In the genomic region with DNA sequence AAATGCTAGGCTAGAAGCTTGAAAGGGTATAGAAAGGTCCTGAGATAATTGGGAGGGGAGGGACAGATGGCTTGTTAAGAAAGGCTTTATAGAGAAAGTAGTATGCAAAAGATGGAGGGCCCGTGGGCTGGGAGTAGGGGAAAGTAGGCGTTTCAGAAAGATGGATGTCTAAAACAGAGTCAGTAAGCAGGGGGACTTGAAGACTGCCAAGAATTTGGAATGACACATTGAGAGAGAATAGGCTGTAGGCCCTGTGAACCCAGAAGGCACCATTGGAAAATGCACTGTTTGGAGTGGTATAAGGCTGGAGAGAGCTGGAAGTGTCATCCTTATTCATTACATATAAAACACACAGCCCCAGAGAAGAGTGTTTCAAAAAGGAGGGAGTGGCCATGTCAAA, we compare ENCODE assay signal across 8 cellular contexts. TPM values are rescaled to one million over a fixed set of nuclear protein-coding genes. Genes with fewer than 3 reads are reported as not detected.
DNase-seq lines count a peak whose midpoint lies in the region; ATAC-seq and TF ChIP-seq lines count a peak whose summit lies in the region.

No MANE protein-coding gene starts in this region.

- TF ChIP-seq CTCF in BJ (IDR thresholded peaks at IDR 0.05; ENCODE audit: insufficient read depth, low read depth, low read length) (no peak), GM13977 (IDR thresholded peaks at IDR 0.05; ENCODE audit: extremely low read depth, insufficient read depth, missing control alignments) (no peak)

- H3K36me3 ChIP-seq in BJ (ENCODE audit: control insufficient read depth, insufficient read depth, low read length): peaks cover 2% of the 10 kb centered on the region
- H3K36me3 ChIP-seq in skeletal muscle satellite cell (ENCODE audit: insufficient read depth, low read length): peaks cover 20% of the 10 kb centered on the region

- H3K27ac Mint-ChIP-seq in activated CD8-positive, alpha-beta T cell treated with anti-CD3 and anti-CD28 coated beads, Interleukin-2, amount 10 ng/mL, durations not matched to agents 7 days and 5 days: peak overlapping the region; percentile 100

- H3K9me3 ChIP-seq in skeletal muscle satellite cell (replicated peaks; ENCODE audit: low read length): no peaks in the 10 kb centered on the region

- H3K27me3 ChIP-seq in BJ (ENCODE audit: control insufficient read depth, insufficient read depth, low read length): no peaks in the 10 kb centered on the region
- no peaks in the 10 kb centered on the region for H3K27me3 ChIP-seq in skeletal muscle satellite cell (ENCODE audit: control insufficient read depth, insufficient read depth, low read length)

- peak overlapping the region; percentile 83 for H3K4me2 ChIP-seq in skeletal muscle satellite cell (ENCODE audit: low read length)

- no peak for ATAC-seq in activated CD8-positive, alpha-beta T cell treated with anti-CD3 and anti-CD28 coated beads, Interleukin-2, amount 10 ng/mL, durations not matched to agents 7 days and 5 days
- no peak for ATAC-seq in GM19395 (IDR thresholded peaks at IDR 0.05; ENCODE audit: unreplicated experiment)

- H3K4me3 ChIP-seq in BJ (ENCODE audit: low read depth, low read length) (peak overlapping the region; percentile 98), skeletal muscle satellite cell (ENCODE audit: low read length) (peak overlapping the region; percentile 97)

- no peaks in the 10 kb centered on the region for H3K9me3 Mint-ChIP-seq in activated CD8-positive, alpha-beta T cell treated with anti-CD3 and anti-CD28 coated beads, Interleukin-2, amount 10 ng/mL, durations not matched to agents 7 days and 5 days (ENCODE audit: insufficient read depth)

- no peaks in the 10 kb centered on the region for H3K27me3 Mint-ChIP-seq in activated CD8-positive, alpha-beta T cell treated with anti-CD3 and anti-CD28 coated beads, Interleukin-2, amount 10 ng/mL, durations not matched to agents 7 days and 5 days (ENCODE audit: low read depth)

- peaks cover 43% of the 10 kb centered on the region for H3K4me1 Mint-ChIP-seq in activated CD8-positive, alpha-beta T cell treated with anti-CD3 and anti-CD28 coated beads, Interleukin-2, amount 10 ng/mL, durations not matched to agents 7 days and 5 days (ENCODE audit: low read depth)

- peaks cover 43% of the 10 kb centered on the region for H3K36me3 Mint-ChIP-seq in activated CD8-positive, alpha-beta T cell treated with anti-CD3 and anti-CD28 coated beads, Interleukin-2, amount 10 ng/mL, durations not matched to agents 7 days and 5 days (ENCODE audit: low read depth)

- CTCF ChIA-PET in BJ (lab: Yijun Ruan, JAX): interaction anchor here (0.6 to 1.7 kb wide), 2 partner anchors 23 kb away, joined by 3 to 4 read pairs; no protein-coding TSS in a partner anchor
- CTCF ChIA-PET in HEK293T (lab: Yijun Ruan, JAX): no interaction called here
- CTCF ChIA-PET in activated CD8-positive, alpha-beta T cell treated with anti-CD3 and anti-CD28 coated beads, Interleukin-2, amount 10 ng/mL, durations not matched to agents 7 days and 5 days (lab: Charles Lee): interaction anchor here (1.1 kb wide), 1 partner anchor 49 kb away, joined by 3 read pairs; no protein-coding TSS in a partner anchor

- peak overlapping the region; percentile 94 for H3K4me3 Mint-ChIP-seq in activated CD8-positive, alpha-beta T cell treated with anti-CD3 and anti-CD28 coated beads, Interleukin-2, amount 10 ng/mL, durations not matched to agents 7 days and 5 days

- DNase-seq in BJ (ENCODE audit: low read depth): peak; percentile 0
- peak; percentile 10 for DNase-seq in HEK293T (ENCODE audit: extremely low spot score)
- peak; percentile 30 for DNase-seq in activated CD8-positive, alpha-beta T cell treated with anti-CD3 and anti-CD28 coated beads, Interleukin-2, amount 10 ng/mL, durations not matched to agents 7 days and 5 days
- DNase-seq in glomerular visceral epithelial cell (ENCODE audit: extremely low spot score): peak; percentile 27
- DNase-seq in GM13977 (ENCODE audit: low spot score): no peak
- no peak for DNase-seq in iPS-NIHi7 (ENCODE audit: extremely low spot score)

- in situ Hi-C loops in GM13977 (cut with MboI; ENCODE audit: low pct_unique_long_range_greater_than_20kb, low sequenced_read_pairs, unreplicated experiment): no loop called here

- peak overlapping the region; percentile 98 for H3K9ac ChIP-seq in skeletal muscle satellite cell (ENCODE audit: low read depth, low read length)

- H3K4me1 ChIP-seq in skeletal muscle satellite cell (ENCODE audit: control insufficient read depth, insufficient read depth, low read length): peaks cover 17% of the 10 kb centered on the region

- POLR2A ChIA-PET in BJ (lab: Charles Lee) (no interaction called here), HEK293T (lab: Yijun Ruan, JAX) (no interaction called here)
- POLR2A ChIA-PET in activated CD8-positive, alpha-beta T cell treated with anti-CD3 and anti-CD28 coated beads, Interleukin-2, amount 10 ng/mL, durations not matched to agents 7 days and 5 days (lab: Charles Lee): interaction anchor here (0.5 to 1.6 kb wide), 6 partner anchors 15 to 295 kb away, joined by 3 to 5 read pairs (median 3); a partner anchor contains a TSS

TF ChIP-seq in HEK293T, 16 proteins besides CTCF, POLR2A, EP300 and RAD21:
- TF ChIP-seq NFRKB (IDR thresholded peaks at IDR 0.05): no peak
- no peak for TF ChIP-seq SP1 (IDR thresholded peaks at IDR 0.05)
- TF ChIP-seq BHLHE40 (IDR thresholded peaks at IDR 0.05; ENCODE audit: borderline replicate concordance): no peak
- no peak for TF ChIP-seq FOXA1 (IDR thresholded peaks at IDR 0.05)
- TF ChIP-seq TARDBP (IDR thresholded peaks at IDR 0.05): no peak
- no peak for TF ChIP-seq L3MBTL2 (conservative IDR thresholded peaks at IDR 0.05)
- TF ChIP-seq ZNF384 (IDR thresholded peaks at IDR 0.05): no peak
- no peak for TF ChIP-seq FOXM1 (IDR thresholded peaks at IDR 0.05; ENCODE audit: borderline replicate concordance)
- no peak for TF ChIP-seq ELF4 (IDR thresholded peaks at IDR 0.05)
- TF ChIP-seq LEF1 (IDR thresholded peaks at IDR 0.05; ENCODE audit: borderline replicate concordance): no peak
- TF ChIP-seq FOXK2 (IDR thresholded peaks at IDR 0.05): no peak
- TF ChIP-seq, protein P1, sequence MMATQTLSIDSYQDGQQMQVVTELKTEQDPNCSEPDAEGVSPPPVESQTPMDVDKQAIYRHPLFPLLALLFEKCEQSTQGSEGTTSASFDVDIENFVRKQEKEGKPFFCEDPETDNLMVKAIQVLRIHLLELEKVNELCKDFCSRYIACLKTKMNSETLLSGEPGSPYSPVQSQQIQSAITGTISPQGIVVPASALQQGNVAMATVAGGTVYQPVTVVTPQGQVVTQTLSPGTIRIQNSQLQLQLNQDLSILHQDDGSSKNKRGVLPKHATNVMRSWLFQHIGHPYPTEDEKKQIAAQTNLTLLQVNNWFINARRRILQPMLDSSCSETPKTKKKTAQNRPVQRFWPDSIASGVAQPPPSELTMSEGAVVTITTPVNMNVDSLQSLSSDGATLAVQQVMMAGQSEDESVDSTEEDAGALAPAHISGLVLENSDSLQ (IDR thresholded peaks at IDR 0.05): no peak
- no peak for TF ChIP-seq SUZ12 (IDR thresholded peaks at IDR 0.05)
- TF ChIP-seq ARNT (IDR thresholded peaks at IDR 0.05): no peak
- TF ChIP-seq CTBP1 (IDR thresholded peaks at IDR 0.05; ENCODE audit: borderline replicate concordance): no peak
- TF ChIP-seq HDGF (IDR thresholded peaks at IDR 0.05; ENCODE audit: borderline replicate concordance): no peak

RNA-seq across cellular contexts. Expression of a gene that starts 0.9 kb away (rescaled TPM):
- 60.8 and 85.7 TPM in 2 replicates for polyA plus RNA-seq in BJ (2011; rRNA removed)
- 22.6 and 23.2 TPM in 2 replicates for polyA minus RNA-seq in BJ (2011; rRNA and poly(A)+ RNA removed)
- 100 to 1,000 TPM; 104 to 108 TPM for total RNA-seq in activated CD8-positive, alpha-beta T cell treated with anti-CD3 and anti-CD28 coated beads, Interleukin-2, amount 10 ng/mL, durations not matched to agents 7 days and 5 days
- total RNA-seq in skeletal muscle satellite cell (2012; rRNA removed): 86.9 and 89.8 TPM in 2 replicates

RNA-seq across cellular contexts. Expression of a gene that starts 1.2 kb away (rescaled TPM):
- 4.0 and 6.8 TPM in 2 replicates for polyA plus RNA-seq in BJ (2011; rRNA removed)
- 2.1 and 5.0 TPM in 2 replicates for polyA minus RNA-seq in BJ (2011; rRNA and poly(A)+ RNA removed)
- 10 to 100 TPM; 12.9 to 17.2 TPM for total RNA-seq in activated CD8-positive, alpha-beta T cell treated with anti-CD3 and anti-CD28 coated beads, Interleukin-2, amount 10 ng/mL, durations not matched to agents 7 days and 5 days
- 7.6 and 8.9 TPM in 2 replicates for total RNA-seq in skeletal muscle satellite cell (2012; rRNA removed)

RNA-seq across cellular contexts. Expression of a gene that starts 45.8 kb away (rescaled TPM):
- polyA plus RNA-seq in BJ (2011; rRNA removed): 11.6 and 16.4 TPM in 2 replicates
- polyA minus RNA-seq in BJ (2011; rRNA and poly(A)+ RNA removed): 12.0 and 21.0 TPM in 2 replicates
- total RNA-seq in activated CD8-positive, alpha-beta T cell treated with anti-CD3 and anti-CD28 coated beads, Interleukin-2, amount 10 ng/mL, durations not matched to agents 7 days and 5 days: 1 to 10 TPM; 2.5 to 2.7 TPM
- total RNA-seq in skeletal muscle satellite cell (2012; rRNA removed): 25.3 and 26.9 TPM in 2 replicates

Comparison
In these comparisons a context has a peak if more than half of its experiments do, and no peak if none do; other contexts are left out.
1. DNase-seq: peak in BJ (single experiment), HEK293T (single experiment), activated CD8-positive, alpha-beta T cell treated with anti-CD3 and anti-CD28 coated beads, Interleukin-2, amount 10 ng/mL, durations not matched to agents 7 days and 5 days (single experiment) and glomerular visceral epithelial cell (single experiment); none in GM13977 (single experiment) and iPS-NIHi7 (single experiment).